Comparison of ENCODE assay signal across 22 cellular contexts in genomic region chr9:79428422-79428821, GRCh38.
DNase-seq lines count a peak whose midpoint lies in the region; ATAC-seq and TF ChIP-seq lines count a peak whose summit lies in the region.
"Had no signal": no experiment of that assay in that cellular context is flagged by ENCODE, and none has a peak within 500 bp of the region (broad histone marks: within the 10 kb centered on the region; RNA-seq: fewer than 3 reads in every experiment).

No MANE protein-coding gene starts in this region.

- H3K27me3 Mint-ChIP-seq in osteocyte (ENCODE audit: unreplicated experiment) = no peaks in the 10 kb centered on the region

- peaks cover 20% of the 10 kb centered on the region for H3K9me3 Mint-ChIP-seq in osteocyte (ENCODE audit: unreplicated experiment)

- TF ChIP-seq POLR2A in transverse colon (IDR thresholded peaks at IDR 0.05) = no peak

- H3K27ac ChIP-seq in transverse colon = no peak overlapping the region
- H3K27ac ChIP-seq: 22Rv1; A549; BLaER1 treated with 17β-estradiol and CSF1 and Interleukin-3, amounts not matched to agents 10 nM and 100 nM; C4-2B had no signal

- H3K4me1 Mint-ChIP-seq in osteocyte (ENCODE audit: unreplicated experiment) = peaks cover 11% of the 10 kb centered on the region
- H3K4me1 Mint-ChIP-seq: B cell had no signal

- DNase-seq in EH (ENCODE audit: low read depth) (peak; percentile 36), M059J (ENCODE audit: low read depth) (peak; percentile 11), brain pericyte (ENCODE audit: low read depth, low spot score) (peak; percentile 22), osteocyte (ENCODE audit: extremely low spot score, unreplicated experiment) (no peak), NCI-H774 (lab: John Stamatoyannopoulos, UW) (no peak), transverse colon (no peak)
- no peak for DNase-seq in activated naive CD4-positive, alpha-beta T cell treated with anti-CD3 and anti-CD28 coated beads, Interleukin-2, amount 50 U/mL, for 16 hours
- DNase-seq: AML-193; Caco-2; Calu3; CD4-positive, alpha-beta T cell; CD8-positive, alpha-beta T cell; DMS79 treated with DMSO at 0.1 percent for 48 hours; EL; GDM1 had no signal

- ATAC-seq in HG02840 (IDR thresholded peaks at IDR 0.05; ENCODE audit: low FRiP score, unreplicated experiment) = no peak
- ATAC-seq: A549; CD8-positive, alpha-beta T cell; GM12878 had no signal

- H3K4me1 ChIP-seq in transverse colon = no peaks in the 10 kb centered on the region
- H3K4me1 ChIP-seq: A549; BLaER1 treated with 17β-estradiol and CSF1 and Interleukin-3, amounts not matched to agents 10 nM and 100 nM; Caco-2 had no signal

- H3K27ac Mint-ChIP-seq in osteocyte (ENCODE audit: unreplicated experiment) = peak overlapping the region; percentile 21
- H3K27ac Mint-ChIP-seq: B cell; CD4-positive, alpha-beta T cell; CD8-positive, alpha-beta T cell had no signal

- intact Hi-C loops in transverse colon (cut with DNase I; ENCODE audit: low total_unique reads) = no loop called here

- no peak for TF ChIP-seq CTCF in osteocyte (IDR thresholded peaks at IDR 0.05)
- no peak for TF ChIP-seq CTCF in transverse colon (IDR thresholded peaks at IDR 0.05)

- no peaks in the 10 kb centered on the region for H3K27me3 ChIP-seq in transverse colon
- H3K27me3 ChIP-seq: BLaER1 treated with 17β-estradiol and CSF1 and Interleukin-3, amounts not matched to agents 10 nM and 100 nM had no signal

- H3K36me3 ChIP-seq in transverse colon = no peaks in the 10 kb centered on the region
- H3K36me3 ChIP-seq: BLaER1 treated with 17β-estradiol and CSF1 and Interleukin-3, amounts not matched to agents 10 nM and 100 nM had no signal

- no peak for TF ChIP-seq EP300 in transverse colon (IDR thresholded peaks at IDR 0.05; ENCODE audit: low read depth)

- 90% methylated on average over 2 of the region's 2 CpGs; no CpG with 5 or more reads in 1 of the 2 donors for WGBS in transverse colon (ENCODE audit: low coverage in 1 of 2), 2 donors

- H3K9me3 ChIP-seq in transverse colon = peaks cover 7 to 9% of the 10 kb centered on the region in 2 donors
- H3K9me3 ChIP-seq: Caco-2 had no signal

- no peak overlapping the region for H3K4me3 ChIP-seq in transverse colon
- H3K4me3 ChIP-seq: A549; BLaER1 treated with 17β-estradiol and CSF1 and Interleukin-3, amounts not matched to agents 10 nM and 100 nM; GM12878 had no signal

- no peak overlapping the region for H3K4me3 Mint-ChIP-seq in osteocyte (ENCODE audit: unreplicated experiment)
- H3K4me3 Mint-ChIP-seq: B cell; CD4-positive, alpha-beta T cell; CD8-positive, alpha-beta T cell had no signal

- in situ Hi-C loops in transverse colon (cut with MboI; ENCODE audit: low pct_ligation_motif_present in 1 of 4, low pct_unique_long_range_greater_than_20kb in 1 of 4, low sequenced_read_pairs in 3 of 4) = no loop called here

- H3K36me3 Mint-ChIP-seq in osteocyte (ENCODE audit: unreplicated experiment) = peaks cover 4% of the 10 kb centered on the region

Comparison
In these comparisons a context has a peak if more than half of its experiments do, and no peak if none do; other contexts are left out.
1. DNase-seq: peak in EH (single experiment), M059J (single experiment) and brain pericyte (single experiment); none in osteocyte (single experiment), activated naive CD4-positive, alpha-beta T cell treated with anti-CD3 and anti-CD28 coated beads, Interleukin-2, amount 50 U/mL, for 16 hours (single experiment), NCI-H774 (single experiment) and transverse colon (single experiment).